Comparison of ENCODE assay signal across 34 cellular contexts in genomic region chr10:10584164-10584563, GRCh38.
"Had no signal": no experiment of that assay in that cellular context is flagged by ENCODE, and none has a peak within 500 bp of the region (broad histone marks: within the 10 kb centered on the region; RNA-seq: fewer than 3 reads in every experiment).

No MANE protein-coding gene starts in this region.

- H3K4me3 ChIP-seq: ascending aorta, body of pancreas, SK-N-MC had no signal

- H3K9me3 ChIP-seq: ascending aorta, body of pancreas had no signal

- ATAC-seq: activated CD8-positive, alpha-beta memory T cell treated with anti-CD3 and anti-CD28 coated beads, Interleukin-2, amount 10 ng/mL, durations not matched to agents 7 days and 5 days; activated naive CD4-positive, alpha-beta T cell treated with anti-CD3 and anti-CD28 coated beads, Interleukin-2, amount 50 U/mL, for 72 hours; activated naive CD8-positive, alpha-beta T cell treated with anti-CD3 and anti-CD28 coated beads, Interleukin-2, amount 50 U/mL, for 24 hours; body of pancreas; Panc1; Right ventricle myocardium inferior; T-cell had no signal

- H3K4me1 ChIP-seq: body of pancreas had no signal

- H3K36me3 Mint-ChIP-seq: activated CD8-positive, alpha-beta memory T cell treated with anti-CD3 and anti-CD28 coated beads, Interleukin-2, amount 10 ng/mL, durations not matched to agents 7 days and 5 days; activated naive CD4-positive, alpha-beta T cell treated with anti-CD3 and anti-CD28 coated beads, Interleukin-2, amount 50 U/mL, for 72 hours; T-cell had no signal

- H3K36me3 ChIP-seq: ascending aorta had no signal

- DNase-seq: activated B cell treated with CpG ODN at 0.5 μM for 24 hours; activated CD4-positive, alpha-beta T cell treated with anti-CD3 and anti-CD28 coated beads for 1 hour; activated CD4-positive, alpha-beta T cell treated with anti-CD3 and anti-CD28 coated beads, Interleukin-2, amount 10 ng/mL, durations not matched to agents 24 days and 14 days; activated CD4-positive, alpha-beta T cell treated with anti-CD3 and anti-CD28 coated beads, Interleukin-2, amount 50 U/mL, for 48 hours; activated CD8-positive, alpha-beta memory T cell treated with anti-CD3 and anti-CD28 coated beads, Interleukin-2, amount 10 ng/mL, durations not matched to agents 7 days and 5 days; activated effector memory CD4-positive, alpha-beta T cell treated with Interleukin-2 at 50 U/mL for 16 hours; activated naive CD4-positive, alpha-beta T cell treated with Interleukin-2 at 50 U/mL for 16 hours; activated naive CD8-positive, alpha-beta T cell treated with anti-CD3 and anti-CD28 coated beads, Interleukin-2, amount 50 U/mL, for 24 hours; activated T-cell treated with anti-CD3 and anti-CD28 coated beads, Interleukin-2, amount 50 U/mL, for 24 hours; amniotic stem cell; body of pancreas; MM.1S; NCI-H1092 treated with DMSO at 0.1 percent for 48 hours; NCI-H1417 treated with DMSO at 0.1 percent for 48 hours; NCI-H1694; NCI-H2029; NCI-H2107; NCI-H2171 treated with DMSO at 0.1 percent for 48 hours; NCI-H345; NCI-H510A; NCI-H526 treated with DMSO at 0.1 percent for 48 hours; RPMI8226; T-cell; T-helper 2 cell; T1000 had no signal

- H3K4me3 Mint-ChIP-seq: activated B cell treated with CpG ODN at 0.5 μM for 24 hours; activated CD4-positive, alpha-beta T cell treated with anti-CD3 and anti-CD28 coated beads, Interleukin-2, amount 10 ng/mL, durations not matched to agents 24 days and 14 days; activated CD8-positive, alpha-beta memory T cell treated with anti-CD3 and anti-CD28 coated beads, Interleukin-2, amount 10 ng/mL, durations not matched to agents 7 days and 5 days; activated naive CD8-positive, alpha-beta T cell treated with anti-CD3 and anti-CD28 coated beads, Interleukin-2, amount 50 U/mL, for 24 hours; activated T-cell treated with anti-CD3 and anti-CD28 coated beads, Interleukin-2, amount 50 U/mL, for 24 hours; activated T-helper 1 cell treated with anti-CD3 and anti-CD28 coated beads, Interleukin-12 subunit alpha, Interleukin-12 subunit beta, Interleukin-2, Interleukin-4 antibody, amounts not matched to agents 30 ng/mL and 10 ng/mL and 1 ng/mL, durations not matched to agents 14 hours and 24 hours and 36 hours; central memory CD8-positive, alpha-beta T cell; T-cell had no signal

- H3K27me3 ChIP-seq: ascending aorta, body of pancreas had no signal

- FAIRE-seq: bronchial epithelial cell, TTC549 had no signal

- H3K4me1 Mint-ChIP-seq: activated B cell treated with CpG ODN at 0.5 μM for 24 hours; activated CD4-positive, alpha-beta T cell treated with anti-CD3 and anti-CD28 coated beads, Interleukin-2, amount 10 ng/mL, durations not matched to agents 24 days and 14 days; activated CD8-positive, alpha-beta memory T cell treated with anti-CD3 and anti-CD28 coated beads, Interleukin-2, amount 10 ng/mL, durations not matched to agents 7 days and 5 days; central memory CD8-positive, alpha-beta T cell; T-cell had no signal

- H3K27me3 Mint-ChIP-seq: activated B cell treated with CpG ODN at 0.5 μM for 24 hours; activated CD4-positive, alpha-beta T cell treated with anti-CD3 and anti-CD28 coated beads, Interleukin-2, amount 10 ng/mL, durations not matched to agents 24 days and 14 days; activated CD8-positive, alpha-beta memory T cell treated with anti-CD3 and anti-CD28 coated beads, Interleukin-2, amount 10 ng/mL, durations not matched to agents 7 days and 5 days had no signal

- H3K27ac ChIP-seq: ascending aorta, body of pancreas, SK-N-MC had no signal

- H3K9me3 Mint-ChIP-seq: activated B cell treated with CpG ODN at 0.5 μM for 24 hours; activated CD4-positive, alpha-beta T cell treated with anti-CD3 and anti-CD28 coated beads, Interleukin-2, amount 10 ng/mL, durations not matched to agents 24 days and 14 days; activated naive CD4-positive, alpha-beta T cell treated with anti-CD3 and anti-CD28 coated beads, Interleukin-2, amount 50 U/mL, for 72 hours; activated naive CD8-positive, alpha-beta T cell treated with anti-CD3 and anti-CD28 coated beads, Interleukin-2, amount 50 U/mL, for 24 hours; activated T-cell treated with anti-CD3 and anti-CD28 coated beads, Interleukin-2, amount 50 U/mL, for 24 hours; activated T-helper 1 cell treated with anti-CD3 and anti-CD28 coated beads, Interleukin-12 subunit alpha, Interleukin-12 subunit beta, Interleukin-2, Interleukin-4 antibody, amounts not matched to agents 30 ng/mL and 10 ng/mL and 1 ng/mL, durations not matched to agents 14 hours and 24 hours and 36 hours; central memory CD8-positive, alpha-beta T cell; T-cell had no signal

- H3K27ac Mint-ChIP-seq: activated B cell treated with CpG ODN at 0.5 μM for 24 hours; activated CD4-positive, alpha-beta T cell treated with anti-CD3 and anti-CD28 coated beads, Interleukin-2, amount 10 ng/mL, durations not matched to agents 24 days and 14 days; activated CD8-positive, alpha-beta memory T cell treated with anti-CD3 and anti-CD28 coated beads, Interleukin-2, amount 10 ng/mL, durations not matched to agents 7 days and 5 days; activated naive CD4-positive, alpha-beta T cell treated with anti-CD3 and anti-CD28 coated beads, Interleukin-2, amount 50 U/mL, for 72 hours; activated naive CD8-positive, alpha-beta T cell treated with anti-CD3 and anti-CD28 coated beads, Interleukin-2, amount 50 U/mL, for 24 hours; activated T-cell treated with anti-CD3 and anti-CD28 coated beads, Interleukin-2, amount 50 U/mL, for 24 hours; activated T-helper 1 cell treated with anti-CD3 and anti-CD28 coated beads, Interleukin-12 subunit alpha, Interleukin-12 subunit beta, Interleukin-2, Interleukin-4 antibody, amounts not matched to agents 30 ng/mL and 10 ng/mL and 1 ng/mL, durations not matched to agents 14 hours and 24 hours and 36 hours; T-cell had no signal
